In genomic region chr18:68417826-68418225, GRCh38 we compare ENCODE assay signal across 17 cellular contexts.
DNase-seq lines count a peak whose midpoint lies in the region; ATAC-seq and TF ChIP-seq lines count a peak whose summit lies in the region.
"Had no signal": no experiment of that assay in that cellular context is flagged by ENCODE, and none has a peak within 500 bp of the region (broad histone marks: within the 10 kb centered on the region; RNA-seq: fewer than 3 reads in every experiment).

No MANE protein-coding gene starts in this region.

- H3K36me3 ChIP-seq in MM.1S (replicated peaks; ENCODE audit: insufficient read depth, low read length), result no peaks in the 10 kb centered on the region
- H3K36me3 ChIP-seq in upper lobe of right lung, result no peaks in the 10 kb centered on the region
- H3K36me3 ChIP-seq: brain microvascular endothelial cell, right lobe of liver had no signal

- H3K4me1 Mint-ChIP-seq in nephron, result peaks cover 16% of the 10 kb centered on the region

- ATAC-seq in upper lobe of right lung (no peak), GM19035 (IDR thresholded peaks at IDR 0.05; ENCODE audit: unreplicated experiment) (no peak), GM18520 (IDR thresholded peaks at IDR 0.05; ENCODE audit: unreplicated experiment) (no peak)
- ATAC-seq: right lobe of liver had no signal

- no peaks in the 10 kb centered on the region for H3K36me3 Mint-ChIP-seq in nephron (ENCODE audit: low read depth)

- H3K9me3 Mint-ChIP-seq in nephron, result peaks cover 10% of the 10 kb centered on the region
- H3K9me3 Mint-ChIP-seq: T-helper 2 cell treated with Interferon-gamma antibody and Interleukin-4, amounts not matched to agents 5 μg/mL and 100 μg/mL, for 36 hours had no signal

- H3K4me3 ChIP-seq in MM.1S (ENCODE audit: low read length), result no peak overlapping the region
- no peak overlapping the region for H3K4me3 ChIP-seq in upper lobe of right lung
- H3K4me3 ChIP-seq: right lobe of liver had no signal

- no peaks in the 10 kb centered on the region for H4K20me1 ChIP-seq in MM.1S (ENCODE audit: insufficient read depth, low read length)

- intact Hi-C loops in upper lobe of right lung (cut with DNase I), result no loop called here

- H3K4me1 ChIP-seq in MM.1S (ENCODE audit: low read length) (peaks cover 6% of the 10 kb centered on the region), upper lobe of right lung (no peaks in the 10 kb centered on the region)
- H3K4me1 ChIP-seq: right lobe of liver had no signal

- H3K27me3 ChIP-seq in MM.1S (replicated peaks; ENCODE audit: insufficient read depth, low read length) (no peaks in the 10 kb centered on the region), upper lobe of right lung (no peaks in the 10 kb centered on the region)
- H3K27me3 ChIP-seq: brain microvascular endothelial cell, right lobe of liver had no signal

- H3K27ac ChIP-seq in MM.1S (ENCODE audit: low read length) (no peak overlapping the region), upper lobe of right lung (no peak overlapping the region)
- H3K27ac ChIP-seq: brain microvascular endothelial cell, right lobe of liver had no signal

- H2AFZ ChIP-seq in MM.1S (ENCODE audit: low read length), result peak overlapping the region; percentile 76

- H3K79me2 ChIP-seq in MM.1S (ENCODE audit: low read length), result no peaks in the 10 kb centered on the region

- no peaks in the 10 kb centered on the region for H3K9me2 ChIP-seq in MM.1S (replicated peaks; ENCODE audit: insufficient read depth, low read length)

- H3K4me3 Mint-ChIP-seq in nephron, result no peak overlapping the region
- H3K4me3 Mint-ChIP-seq: T-helper 2 cell treated with Interferon-gamma antibody and Interleukin-4, amounts not matched to agents 5 μg/mL and 100 μg/mL, for 36 hours had no signal

- TF ChIP-seq CTCF in MM.1S (IDR thresholded peaks at IDR 0.05; ENCODE audit: low read length) (no peak), nephron (IDR thresholded peaks at IDR 0.05; ENCODE audit: unreplicated experiment in 3 of 3) (no peak), upper lobe of right lung (IDR thresholded peaks at IDR 0.05) (no peak)

- peak overlapping the region in 2 of 3 experiments; percentile 8 to 58 for H3K27ac Mint-ChIP-seq in nephron
- H3K27ac Mint-ChIP-seq: T-helper 2 cell treated with Interferon-gamma antibody and Interleukin-4, amounts not matched to agents 5 μg/mL and 100 μg/mL, for 36 hours had no signal

- H3K9me3 ChIP-seq in MM.1S (replicated peaks; ENCODE audit: insufficient read depth, low read length), result no peaks in the 10 kb centered on the region
- no peaks in the 10 kb centered on the region for H3K9me3 ChIP-seq in upper lobe of right lung
- H3K9me3 ChIP-seq: right lobe of liver had no signal

- no peak overlapping the region for H3K9ac ChIP-seq in MM.1S (ENCODE audit: low read length)

- no peaks in the 10 kb centered on the region for H3K27me3 Mint-ChIP-seq in nephron (ENCODE audit: low read depth)

- DNase-seq in EL (peak; percentile 45), MM.1S (no peak), dedifferentiated amniotic fluid mesenchymal stem cell (ENCODE audit: extremely low spot score) (peak; percentile 67), upper lobe of right lung (no peak)
- no peak for DNase-seq in activated CD8-positive, alpha-beta memory T cell treated with anti-CD3 and anti-CD28 coated beads, Interleukin-2, amount 50 U/mL, for 4 hours
- DNase-seq: activated naive CD4-positive, alpha-beta T cell treated with Interleukin-2 at 50 U/mL for 16 hours; brain microvascular endothelial cell; C1 segment of cervical spinal cord; DMS79 treated with DMSO at 0.1 percent for 48 hours; effector memory CD4-positive, alpha-beta T cell; occipital lobe; right lobe of liver; SIG-M5 had no signal

- H3K4me2 ChIP-seq in MM.1S (ENCODE audit: low read depth, low read length), result peak overlapping the region; percentile 59; the same call in 1 of the 2 replicates

- H3F3A ChIP-seq in MM.1S (ENCODE audit: insufficient read depth, low read length), result no peaks in the 10 kb centered on the region

Comparison
In these comparisons a context has a peak if more than half of its experiments do, and no peak if none do; other contexts are left out.
1. DNase-seq: peak in EL (single experiment) and dedifferentiated amniotic fluid mesenchymal stem cell (single experiment); none in MM.1S (single experiment), activated CD8-positive, alpha-beta memory T cell treated with anti-CD3 and anti-CD28 coated beads, Interleukin-2, amount 50 U/mL, for 4 hours (single experiment) and upper lobe of right lung (single experiment).